8 cellular contexts compared by ENCODE assay signal in genomic region chr20:34190679-34191090, GRCh38. TPM values are rescaled to one million over a fixed set of nuclear protein-coding genes. Genes with fewer than 3 reads are reported as not detected.
DNase-seq lines count a peak whose midpoint lies in the region; ATAC-seq and TF ChIP-seq lines count a peak whose summit lies in the region.

No MANE protein-coding gene starts in this region.

- ATAC-seq in sciatic nerve (peak; percentile 92), HG03139 (IDR thresholded peaks at IDR 0.05; ENCODE audit: unreplicated experiment) (no peak), GM21737 (IDR thresholded peaks at IDR 0.05; ENCODE audit: unreplicated experiment) (no peak)

- DNase-seq in ELR (ENCODE audit: low read depth), result peak; percentile 86
- DNase-seq in LHCN-M2 (ENCODE audit: low read depth), result peak; percentile 78
- peak in 56 of 58 donors; percentile 2 to 85 (median 53) for DNase-seq in anterior cingulate cortex (lab: John Stamatoyannopoulos, UW)
- DNase-seq in hepatic stellate cell (ENCODE audit: low spot score), result peak; percentile 89
- peak; percentile 77 for DNase-seq in sciatic nerve (ENCODE audit: low spot score)

- intact Hi-C loops in sciatic nerve (cut with DNase I), result no loop called here

TF ChIP-seq in PFSK-1, 5 proteins besides CTCF, POLR2A, EP300 and RAD21:
- TF ChIP-seq FOXP2 (optimal IDR thresholded peaks at IDR 0.05; ENCODE audit: borderline replicate concordance, extremely low read depth, extremely low read length, insufficient read depth), result peak; percentile 24
- no peak for TF ChIP-seq TAF1 (IDR thresholded peaks at IDR 0.05; ENCODE audit: borderline replicate concordance, insufficient read depth, low read length)
- TF ChIP-seq REST (IDR thresholded peaks at IDR 0.05; ENCODE audit: insufficient read depth in 1 of 2, low read depth in 2 of 2, low read length in 2 of 2), result no peak
- TF ChIP-seq POLR2AphosphoS5 (IDR thresholded peaks at IDR 0.05; ENCODE audit: low read depth, low read length), result no peak
- no peak for TF ChIP-seq SIN3A (IDR thresholded peaks at IDR 0.05; ENCODE audit: borderline replicate concordance, insufficient read depth, low read length)

RNA-seq across cellular contexts. Expression of gene ASIP, which starts 50.5 kb away (rescaled TPM):
- not detected in 2 replicates for total RNA-seq in LHCN-M2 (2014; rRNA removed)
- polyA plus RNA-seq in LHCN-M2 (2012), result not detected
- not detected for polyA plus RNA-seq in PFSK-1 (2012; ENCODE audit: insufficient read length, low read depth)
- 3.0 TPM for total RNA-seq in sciatic nerve
